17 cellular contexts compared by ENCODE assay signal in genomic region chr17:82619641-82620040, GRCh38. TPM values are rescaled to one million over a fixed set of nuclear protein-coding genes. Genes with fewer than 3 reads are reported as not detected.
DNase-seq lines count a peak whose midpoint lies in the region; ATAC-seq and TF ChIP-seq lines count a peak whose summit lies in the region.
"Had no signal": no experiment of that assay in that cellular context is flagged by ENCODE, and none has a peak within 500 bp of the region (broad histone marks: within the 10 kb centered on the region; RNA-seq: fewer than 3 reads in every experiment).

No MANE protein-coding gene starts in this region.

- ATAC-seq in central memory CD8-positive, alpha-beta T cell (replicated peaks; ENCODE audit: extremely low read depth, poor library complexity, severe bottlenecking), result no peak
- ATAC-seq in SK-N-SH treated with all-trans-retinoic acid at 6 μM for 48 hours (no peak), GM19455 (IDR thresholded peaks at IDR 0.05; ENCODE audit: unreplicated experiment) (no peak)
- ATAC-seq: CD8-positive, alpha-beta T cell; HepG2 had no signal

- POLR2A ChIA-PET in activated CD4-positive, alpha-beta memory T cell treated with anti-CD3 and anti-CD28 coated beads, Interleukin-2, amount 10 ng/mL, durations not matched to agents 7 days and 5 days (lab: Charles Lee), result interaction anchor here (0.6 kb wide), 1 partner anchor 28 kb away, joined by 3 read pairs; the partner anchor contains the start of gene WDR45B
- POLR2A ChIA-PET in activated CD4-positive, alpha-beta memory T cell treated with anti-CD3 and anti-CD28 coated beads for 36 hours (lab: Charles Lee), result no interaction called here
- POLR2A ChIA-PET in RWPE1 (lab: Yijun Ruan, JAX; ENCODE audit: low non-redundant PET), result no interaction called here

- TF ChIP-seq EP300 in transverse colon (IDR thresholded peaks at IDR 0.05; ENCODE audit: low read depth), result no peak

- H3K36me3 Mint-ChIP-seq in activated CD4-positive, alpha-beta memory T cell treated with anti-CD3 and anti-CD28 coated beads, Interleukin-2, amount 10 ng/mL, durations not matched to agents 7 days and 5 days (ENCODE audit: low read depth), result peaks cover 58% of the 10 kb centered on the region
- peaks cover 43% of the 10 kb centered on the region for H3K36me3 Mint-ChIP-seq in activated CD4-positive, alpha-beta memory T cell treated with anti-CD3 and anti-CD28 coated beads for 36 hours
- H3K36me3 Mint-ChIP-seq in central memory CD8-positive, alpha-beta T cell (ENCODE audit: insufficient read depth), result peaks cover 90% of the 10 kb centered on the region

- no peaks in the 10 kb centered on the region for H3K4me1 Mint-ChIP-seq in activated CD4-positive, alpha-beta memory T cell treated with anti-CD3 and anti-CD28 coated beads, Interleukin-2, amount 10 ng/mL, durations not matched to agents 7 days and 5 days
- no peaks in the 10 kb centered on the region for H3K4me1 Mint-ChIP-seq in activated CD4-positive, alpha-beta memory T cell treated with anti-CD3 and anti-CD28 coated beads for 36 hours (ENCODE audit: low read depth)
- no peaks in the 10 kb centered on the region for H3K4me1 Mint-ChIP-seq in central memory CD8-positive, alpha-beta T cell

- peak overlapping the region; percentile 16 for H3K27ac Mint-ChIP-seq in activated CD4-positive, alpha-beta memory T cell treated with anti-CD3 and anti-CD28 coated beads, Interleukin-2, amount 10 ng/mL, durations not matched to agents 7 days and 5 days
- no peak overlapping the region for H3K27ac Mint-ChIP-seq in activated CD4-positive, alpha-beta memory T cell treated with anti-CD3 and anti-CD28 coated beads for 36 hours
- H3K27ac Mint-ChIP-seq in central memory CD8-positive, alpha-beta T cell (ENCODE audit: low read depth), result peak overlapping the region; percentile 10
- H3K27ac Mint-ChIP-seq: CD8-positive, alpha-beta T cell had no signal

- no peaks in the 10 kb centered on the region for H3K9me3 Mint-ChIP-seq in activated CD4-positive, alpha-beta memory T cell treated with anti-CD3 and anti-CD28 coated beads, Interleukin-2, amount 10 ng/mL, durations not matched to agents 7 days and 5 days
- H3K9me3 Mint-ChIP-seq in activated CD4-positive, alpha-beta memory T cell treated with anti-CD3 and anti-CD28 coated beads for 36 hours, result no peaks in the 10 kb centered on the region
- no peaks in the 10 kb centered on the region for H3K9me3 Mint-ChIP-seq in central memory CD8-positive, alpha-beta T cell
- H3K9me3 Mint-ChIP-seq: CD8-positive, alpha-beta T cell had no signal

- in situ Hi-C loops in transverse colon (cut with MboI; ENCODE audit: low pct_ligation_motif_present in 1 of 4, low pct_unique_long_range_greater_than_20kb in 1 of 4, low sequenced_read_pairs in 3 of 4), result no loop called here

- CTCF ChIA-PET in activated CD4-positive, alpha-beta memory T cell treated with anti-CD3 and anti-CD28 coated beads, Interleukin-2, amount 10 ng/mL, durations not matched to agents 7 days and 5 days (lab: Charles Lee), result no interaction called here
- CTCF ChIA-PET in activated CD4-positive, alpha-beta memory T cell treated with anti-CD3 and anti-CD28 coated beads for 36 hours (lab: Charles Lee), result no interaction called here
- CTCF ChIA-PET in RWPE1 (lab: Yijun Ruan, JAX), result interaction anchor here (0.7 kb wide), 1 partner anchor 10 kb away, joined by 5 read pairs; no protein-coding TSS in a partner anchor

- no peaks in the 10 kb centered on the region for H3K27me3 ChIP-seq in trophoblast cell (ENCODE audit: insufficient read depth, low read length)
- H3K27me3 ChIP-seq in transverse colon, result no peaks in the 10 kb centered on the region
- H3K27me3 ChIP-seq: BLaER1 treated with 17β-estradiol and CSF1 and Interleukin-3, amounts not matched to agents 10 nM and 100 nM had no signal

- no peak overlapping the region for H3K23ac ChIP-seq in trophoblast cell (ENCODE audit: low read length)

- DNase-seq in activated CD4-positive, alpha-beta memory T cell treated with anti-CD3 and anti-CD28 coated beads, Interleukin-2, amount 10 ng/mL, durations not matched to agents 7 days and 5 days, result no peak
- no peak for DNase-seq in activated CD4-positive, alpha-beta memory T cell treated with anti-CD3 and anti-CD28 coated beads for 36 hours
- no peak for DNase-seq in RWPE1 (ENCODE audit: low spot score)
- DNase-seq in central memory CD8-positive, alpha-beta T cell (ENCODE audit: low spot score in 2 of 2), result no peak
- no peak for DNase-seq in trophoblast cell
- no peak for DNase-seq in transverse colon
- DNase-seq: 8988T; Calu3; CD8-positive, alpha-beta T cell; DMS79 treated with DMSO at 0.1 percent for 48 hours; GF-D8; GM23248 had no signal

- no peak overlapping the region for H2BK12ac ChIP-seq in trophoblast cell (ENCODE audit: low read length)

- H4K91ac ChIP-seq in trophoblast cell (ENCODE audit: low read depth, low read length), result no peak overlapping the region

- H3K14ac ChIP-seq in trophoblast cell (ENCODE audit: low read length), result no peak overlapping the region

- H2BK5ac ChIP-seq in trophoblast cell (ENCODE audit: low read depth, low read length, poor library complexity), result no peak overlapping the region

- H2AK5ac ChIP-seq in trophoblast cell (ENCODE audit: low read length), result no peak overlapping the region

- intact Hi-C loops in activated CD4-positive, alpha-beta memory T cell treated with anti-CD3 and anti-CD28 coated beads for 36 hours (cut with micrococcal nuclease), result no loop called here
- intact Hi-C loops in transverse colon (cut with DNase I; ENCODE audit: low total_unique reads), result no loop called here

- H3K9ac ChIP-seq in trophoblast cell (ENCODE audit: low read length), result peak overlapping the region; percentile 64
- H3K9ac ChIP-seq: GM23248 had no signal

- no peak for TF ChIP-seq POLR2A in transverse colon (IDR thresholded peaks at IDR 0.05)

- no peak overlapping the region for H2BK120ac ChIP-seq in trophoblast cell (ENCODE audit: insufficient read depth, low read length, poor library complexity)

- no peaks in the 10 kb centered on the region for H3K79me1 ChIP-seq in trophoblast cell (ENCODE audit: low read length)

- H3K4me3 ChIP-seq in trophoblast cell (ENCODE audit: low read depth, low read length) (no peak overlapping the region), transverse colon (no peak overlapping the region)
- H3K4me3 ChIP-seq: BLaER1 treated with 17β-estradiol and CSF1 and Interleukin-3, amounts not matched to agents 10 nM and 100 nM; GM23248; HAP-1 had no signal

- no peaks in the 10 kb centered on the region for H3K4me1 ChIP-seq in trophoblast cell (ENCODE audit: control insufficient read depth in 1 of 2, insufficient read depth in 2 of 2, low read length in 2 of 2)
- no peaks in the 10 kb centered on the region for H3K4me1 ChIP-seq in transverse colon
- H3K4me1 ChIP-seq: HAP-1 had no signal

- H4K12ac ChIP-seq in trophoblast cell (ENCODE audit: low read depth, low read length), result no peak overlapping the region

- H3K27me3 Mint-ChIP-seq in activated CD4-positive, alpha-beta memory T cell treated with anti-CD3 and anti-CD28 coated beads, Interleukin-2, amount 10 ng/mL, durations not matched to agents 7 days and 5 days, result no peaks in the 10 kb centered on the region
- no peaks in the 10 kb centered on the region for H3K27me3 Mint-ChIP-seq in activated CD4-positive, alpha-beta memory T cell treated with anti-CD3 and anti-CD28 coated beads for 36 hours
- H3K27me3 Mint-ChIP-seq in central memory CD8-positive, alpha-beta T cell, result no peaks in the 10 kb centered on the region

- no peak overlapping the region for H2AFZ ChIP-seq in trophoblast cell (ENCODE audit: insufficient read depth, low read length, poor library complexity)
- H2AFZ ChIP-seq: GM23248 had no signal

- no peak overlapping the region for H4K8ac ChIP-seq in trophoblast cell (ENCODE audit: low read depth, low read length)

- no peak overlapping the region for H3K4ac ChIP-seq in trophoblast cell (ENCODE audit: low read depth, low read length)

- H3K79me2 ChIP-seq in trophoblast cell (ENCODE audit: control insufficient read depth, insufficient read depth, low read length, poor library complexity), result no peaks in the 10 kb centered on the region

- peak overlapping the region; percentile 7; the same call in 1 of the 2 replicates for H3K27ac ChIP-seq in RWPE1
- H3K27ac ChIP-seq in trophoblast cell (ENCODE audit: low read depth, low read length), result no peak overlapping the region
- no peak overlapping the region for H3K27ac ChIP-seq in transverse colon
- H3K27ac ChIP-seq: GM23248 had no signal

- TF ChIP-seq CTCF in RWPE1 (conservative IDR thresholded peaks at IDR 0.05; ENCODE audit: low read depth) (no peak), transverse colon (IDR thresholded peaks at IDR 0.05) (no peak)

- no peak overlapping the region for H3K18ac ChIP-seq in trophoblast cell (ENCODE audit: low read length)

- H3K4me3 Mint-ChIP-seq in activated CD4-positive, alpha-beta memory T cell treated with anti-CD3 and anti-CD28 coated beads, Interleukin-2, amount 10 ng/mL, durations not matched to agents 7 days and 5 days, result no peak overlapping the region
- H3K4me3 Mint-ChIP-seq in activated CD4-positive, alpha-beta memory T cell treated with anti-CD3 and anti-CD28 coated beads for 36 hours, result no peak overlapping the region
- no peak overlapping the region for H3K4me3 Mint-ChIP-seq in central memory CD8-positive, alpha-beta T cell
- H3K4me3 Mint-ChIP-seq: CD8-positive, alpha-beta T cell had no signal

- H3K9me3 ChIP-seq in trophoblast cell (ENCODE audit: insufficient read depth, low read depth, low read length) (peaks cover 1% of the 10 kb centered on the region), transverse colon (no peaks in the 10 kb centered on the region)
- H3K9me3 ChIP-seq: BLaER1 treated with 17β-estradiol and CSF1 and Interleukin-3, amounts not matched to agents 10 nM and 100 nM; HAP-1 had no signal

- H3K36me3 ChIP-seq in trophoblast cell (ENCODE audit: control insufficient read depth in 1 of 2, insufficient read depth in 2 of 2, low read length in 2 of 2), result peaks cover 67 to 68% of the 10 kb centered on the region in 2 experiments
- H3K36me3 ChIP-seq in transverse colon, result peaks cover 0 to 85% (median 37%) of the 10 kb centered on the region in 4 donors

- no peak overlapping the region for H3K4me2 ChIP-seq in trophoblast cell (ENCODE audit: low read length)
- H3K4me2 ChIP-seq: BLaER1 treated with 17β-estradiol and CSF1 and Interleukin-3, amounts not matched to agents 10 nM and 100 nM had no signal

- no CpG with 5 or more reads among the region's 10 CpGs for WGBS in trophoblast cell (ENCODE audit: extremely low coverage, insufficient coverage, insufficient read length)
- 85 to 95% methylated on average over 2 to 10 of the region's 10 CpGs for WGBS in transverse colon (ENCODE audit: low coverage in 1 of 2), 2 donors

TF ChIP-seq in SK-N-SH treated with all-trans-retinoic acid at 6 μM for 48 hours, 23 proteins besides CTCF, POLR2A, EP300 and RAD21 (continues in another document):
- TF ChIP-seq ZNF565 (CRISPR knock-in tag; conservative IDR thresholded peaks at IDR 0.05; ENCODE audit: low read depth) (no peak), ZFP30 (CRISPR knock-in tag; IDR thresholded peaks at IDR 0.05) (no peak), SNAI2 (CRISPR knock-in tag; IDR thresholded peaks at IDR 0.05) (no peak), RARB (CRISPR knock-in tag; IDR thresholded peaks at IDR 0.05) (no peak)

RNA-seq across cellular contexts. Expression of gene WDR45B, which starts 28.6 kb away (rescaled TPM):
- total RNA-seq in activated CD4-positive, alpha-beta memory T cell treated with anti-CD3 and anti-CD28 coated beads, Interleukin-2, amount 10 ng/mL, durations not matched to agents 7 days and 5 days, result 10 to 100 TPM; 41.0 to 42.9 TPM
- 10 to 100 TPM; 42.8 to 43.0 TPM for total RNA-seq in activated CD4-positive, alpha-beta memory T cell treated with anti-CD3 and anti-CD28 coated beads for 36 hours
- 69.9 and 72.0 TPM in 2 replicates for polyA plus RNA-seq in trophoblast cell (2013)
- total RNA-seq in transverse colon, result 100 to 1,000 TPM in 1 of 4 donors, 10 to 100 TPM in 3; 68.1 to 108 (median 83.6) TPM
